8 cellular contexts compared by ENCODE assay signal in genomic region chr5:88883566-88884434, GRCh38. TPM values are rescaled to one million over a fixed set of nuclear protein-coding genes. Genes with fewer than 3 reads are reported as not detected.
DNase-seq lines count a peak whose midpoint lies in the region; ATAC-seq and TF ChIP-seq lines count a peak whose summit lies in the region.

No MANE protein-coding gene starts in this region.

- intact Hi-C loops in lower leg skin (cut with DNase I; ENCODE audit: low total_unique reads), result no loop called here

- no peaks in the 10 kb centered on the region for H3K9me3 ChIP-seq in stomach smooth muscle (ENCODE audit: control insufficient read depth in 2 of 2, low read length in 2 of 2)

- H3K4me3 ChIP-seq in lower leg skin (ENCODE audit: low read depth, poor library complexity, severe bottlenecking) (peak overlapping the region; percentile 29), stomach smooth muscle (ENCODE audit: low read length in 2 of 2) (peak overlapping the region; percentile 84 to 97)

- no peaks in the 10 kb centered on the region for H3K36me3 ChIP-seq in stomach smooth muscle (ENCODE audit: control insufficient read depth in 2 of 2, insufficient read depth in 2 of 2, low read length in 2 of 2)

- ATAC-seq in GM21367 (IDR thresholded peaks at IDR 0.05; ENCODE audit: unreplicated experiment) (peak; percentile 20), T-cell (replicated peaks in 1 of 4) (peak in 1 of 4 experiments; percentile 12), HG03025 (IDR thresholded peaks at IDR 0.05; ENCODE audit: low FRiP score, unreplicated experiment) (no peak)
- peak; percentile 22 for ATAC-seq in effector memory CD8-positive, alpha-beta T cell (replicated peaks)

- peaks cover 4% of the 10 kb centered on the region for H3K4me1 ChIP-seq in stomach smooth muscle (ENCODE audit: control insufficient read depth, insufficient read depth, low read length)

- no peaks in the 10 kb centered on the region for H3K9me3 Mint-ChIP-seq in T-cell
- peaks cover 0 to 3% of the 10 kb centered on the region in 2 donors for H3K9me3 Mint-ChIP-seq in effector memory CD8-positive, alpha-beta T cell

- H3K9ac ChIP-seq in stomach smooth muscle (ENCODE audit: low read length in 2 of 2), result peak overlapping the region; percentile 48 to 85

- no peaks in the 10 kb centered on the region for H3K27me3 ChIP-seq in stomach smooth muscle (ENCODE audit: control insufficient read depth in 1 of 2, insufficient read depth in 2 of 2, low read length in 2 of 2)

- TF ChIP-seq CTCF in lower leg skin (IDR thresholded peaks at IDR 0.05), result no peak

- H3K4me3 Mint-ChIP-seq in T-cell, result peak overlapping the region; percentile 74 to 91 (median 81)
- peak overlapping the region; percentile 66 to 83 for H3K4me3 Mint-ChIP-seq in effector memory CD8-positive, alpha-beta T cell

- DNase-seq in COR-L47 (lab: John Stamatoyannopoulos, UW) (peak; percentile 72), M059J (ENCODE audit: low read depth) (peak; percentile 80), T-cell (peak in 1 of 34 experiments; percentile 12), lower leg skin (ENCODE audit: low spot score in 2 of 2) (peak; percentile 58 to 89)
- no peak for DNase-seq in effector memory CD8-positive, alpha-beta T cell

- peaks cover 36 to 56% of the 10 kb centered on the region in 2 donors for H3K27me3 Mint-ChIP-seq in T-cell
- H3K27me3 Mint-ChIP-seq in effector memory CD8-positive, alpha-beta T cell, result peaks cover 20 to 28% of the 10 kb centered on the region in 2 donors

- no peaks in the 10 kb centered on the region for H3K36me3 Mint-ChIP-seq in T-cell
- no peaks in the 10 kb centered on the region for H3K36me3 Mint-ChIP-seq in effector memory CD8-positive, alpha-beta T cell (ENCODE audit: insufficient read depth)

- peak overlapping the region in 1 of 2 donors; percentile 38 for H3K27ac Mint-ChIP-seq in T-cell
- H3K27ac Mint-ChIP-seq in effector memory CD8-positive, alpha-beta T cell, result no peak overlapping the region

- CTCF ChIA-PET in T-cell (lab: Charles Lee), result no interaction called here

- 0% methylated on average over 49 of the region's 49 CpGs for WGBS in lower leg skin, 2 donors

- peak overlapping the region; percentile 75 for H3K27ac ChIP-seq in stomach smooth muscle (ENCODE audit: low read length)

- H3K4me1 Mint-ChIP-seq in T-cell, result peaks cover 23 to 28% (median 24%) of the 10 kb centered on the region in 3 donors
- H3K4me1 Mint-ChIP-seq in effector memory CD8-positive, alpha-beta T cell (ENCODE audit: low read depth in 2 of 2), result peaks cover 9 to 13% of the 10 kb centered on the region in 2 donors

- POLR2A ChIA-PET in T-cell (lab: Charles Lee), result no interaction called here

- no peak for TF ChIP-seq POLR2A in lower leg skin (IDR thresholded peaks at IDR 0.05)

RNA-seq across cellular contexts. Expression of gene MEF2C, which starts 0.8 kb away (rescaled TPM):
- 7.6 and 7.7 TPM in 2 replicates for total RNA-seq in M059J (2014; rRNA removed; shearing (Covaris generic))
- 1 to 10 TPM; 2.5 to 9.4 (median 4.4) TPM for total RNA-seq in T-cell
- 10 to 100 TPM in 2 of 4 donors, 1 to 10 TPM in 2; 2.4 to 15.5 (median 8.1) TPM for total RNA-seq in lower leg skin

Comparison
In these comparisons a context has a peak if more than half of its experiments do, and no peak if none do; other contexts are left out.
1. DNase-seq: peak in COR-L47 (single experiment), M059J (single experiment) and lower leg skin (2 of 2); none in effector memory CD8-positive, alpha-beta T cell (0 of 3).